ENCODE assay signal across 17 cellular contexts in genomic region chr12:29735604-29736003, GRCh38. TPM values are rescaled to one million over a fixed set of nuclear protein-coding genes. Genes with fewer than 3 reads are reported as not detected.
DNase-seq lines count a peak whose midpoint lies in the region; ATAC-seq, FAIRE-seq and TF ChIP-seq lines count a peak whose summit lies in the region.
"Had no signal": no experiment of that assay in that cellular context is flagged by ENCODE, and none has a peak within 500 bp of the region (broad histone marks: within the 10 kb centered on the region; RNA-seq: fewer than 3 reads in every experiment).

No MANE protein-coding gene starts in this region.

- H3K27me3 ChIP-seq in right atrium auricular region (no peaks in the 10 kb centered on the region), heart left ventricle (no peaks in the 10 kb centered on the region), astrocyte (ENCODE audit: insufficient read depth, low read length) (no peaks in the 10 kb centered on the region), sigmoid colon (no peaks in the 10 kb centered on the region)
- H3K27me3 ChIP-seq: BE2C had no signal

- H3K4me2 ChIP-seq in astrocyte (ENCODE audit: low read length) = no peak overlapping the region
- H3K4me2 ChIP-seq: GM23338 had no signal

- no peaks in the 10 kb centered on the region for H3K27me3 Mint-ChIP-seq in astrocyte (ENCODE audit: low read depth, unreplicated experiment)
- H3K27me3 Mint-ChIP-seq in activated T-cell treated with anti-CD3 and anti-CD28 coated beads, Interleukin-2, amount 50 U/mL, for 4 hours (ENCODE audit: low read depth) = no peaks in the 10 kb centered on the region
- H3K27me3 Mint-ChIP-seq: CD4-positive, alpha-beta memory T cell had no signal

- no peak for TF ChIP-seq EP300 in sigmoid colon (IDR thresholded peaks at IDR 0.05)

- peaks cover 15% of the 10 kb centered on the region for H3K4me1 Mint-ChIP-seq in astrocyte (ENCODE audit: low read depth, unreplicated experiment)
- H3K4me1 Mint-ChIP-seq in activated T-cell treated with anti-CD3 and anti-CD28 coated beads, Interleukin-2, amount 50 U/mL, for 4 hours (ENCODE audit: low read depth) = no peaks in the 10 kb centered on the region
- H3K4me1 Mint-ChIP-seq: CD4-positive, alpha-beta memory T cell had no signal

- no peak for ATAC-seq in heart left ventricle
- ATAC-seq in activated T-cell treated with anti-CD3 and anti-CD28 coated beads, Interleukin-2, amount 50 U/mL, for 4 hours = no peak
- ATAC-seq: GM23338 had no signal

- H3K27ac ChIP-seq in right atrium auricular region = peak overlapping the region; percentile 17 to 76
- H3K27ac ChIP-seq in heart left ventricle = peak overlapping the region in 3 of 12 donors; percentile 68 to 82 (median 70)
- no peak overlapping the region for H3K27ac ChIP-seq in astrocyte (ENCODE audit: low read depth, low read length)
- H3K27ac ChIP-seq in sigmoid colon = peak overlapping the region in 3 of 4 donors; percentile 61 to 74 (median 67)
- H3K27ac ChIP-seq: HL-60 had no signal

- H3K36me3 ChIP-seq in right atrium auricular region (no peaks in the 10 kb centered on the region), heart left ventricle (peaks cover 0 to 8% (median 0%) of the 10 kb centered on the region in 9 donors), astrocyte (ENCODE audit: insufficient read depth, low read length) (no peaks in the 10 kb centered on the region), sigmoid colon (no peaks in the 10 kb centered on the region)
- H3K36me3 ChIP-seq: BE2C had no signal

- no peaks in the 10 kb centered on the region for H4K20me1 ChIP-seq in astrocyte (ENCODE audit: insufficient read depth, low read length)

- H3K4me3 Mint-ChIP-seq in astrocyte (ENCODE audit: unreplicated experiment) = no peak overlapping the region
- no peak overlapping the region for H3K4me3 Mint-ChIP-seq in activated T-cell treated with anti-CD3 and anti-CD28 coated beads, Interleukin-2, amount 50 U/mL, for 4 hours
- H3K4me3 Mint-ChIP-seq: CD4-positive, alpha-beta memory T cell; GM23338 had no signal

- H3K4me3 ChIP-seq in right atrium auricular region (no peak overlapping the region), heart left ventricle (no peak overlapping the region), astrocyte (ENCODE audit: insufficient read depth, low read depth, low read length) (no peak overlapping the region), sigmoid colon (no peak overlapping the region), foreskin fibroblast (ENCODE audit: low read depth in 1 of 2, low read length in 2 of 2) (no peak overlapping the region)
- H3K4me3 ChIP-seq: GM23338 had no signal

- no peaks in the 10 kb centered on the region for H3K36me3 Mint-ChIP-seq in astrocyte (ENCODE audit: low read depth, unreplicated experiment)
- no peaks in the 10 kb centered on the region for H3K36me3 Mint-ChIP-seq in activated T-cell treated with anti-CD3 and anti-CD28 coated beads, Interleukin-2, amount 50 U/mL, for 4 hours (ENCODE audit: insufficient read depth)
- H3K36me3 Mint-ChIP-seq: CD4-positive, alpha-beta memory T cell had no signal

- FAIRE-seq in astrocyte (lab: Jason Lieb, UNC) = no peak
- FAIRE-seq: A204.1, G401.6, GM12891 had no signal

- TF ChIP-seq POLR2A in heart left ventricle (IDR thresholded peaks at IDR 0.05) = no peak
- no peak for TF ChIP-seq POLR2A in sigmoid colon (IDR thresholded peaks at IDR 0.05)

- peak overlapping the region; percentile 10 for H3K27ac Mint-ChIP-seq in astrocyte (ENCODE audit: unreplicated experiment)
- H3K27ac Mint-ChIP-seq: CD4-positive, alpha-beta memory T cell; GM23338 had no signal

- TF ChIP-seq CTCF in right atrium auricular region (IDR thresholded peaks at IDR 0.05) (no peak), heart left ventricle (IDR thresholded peaks at IDR 0.05) (no peak), astrocyte (IDR thresholded peaks at IDR 0.05; ENCODE audit: insufficient read depth, low read depth, low read length) (no peak), sigmoid colon (IDR thresholded peaks at IDR 0.05) (no peak), foreskin fibroblast (IDR thresholded peaks at IDR 0.05; ENCODE audit: low read depth, low read length) (no peak)

- DNase-seq in right atrium auricular region (ENCODE audit: low spot score) = no peak
- no peak for DNase-seq in heart left ventricle
- DNase-seq in astrocyte (ENCODE audit: low read depth) = no peak
- DNase-seq in sigmoid colon = no peak
- DNase-seq in foreskin fibroblast = no peak
- DNase-seq in activated T-cell treated with anti-CD3 and anti-CD28 coated beads, Interleukin-2, amount 50 U/mL, for 4 hours = no peak
- no peak for DNase-seq in DMS79 treated with DMSO at 0.1 percent for 48 hours (lab: John Stamatoyannopoulos, UW)
- DNase-seq: BE2C; CD4-positive, alpha-beta memory T cell; DMS79; EL; H7 had no signal

- H3K9me3 ChIP-seq in right atrium auricular region (no peaks in the 10 kb centered on the region), heart left ventricle (no peaks in the 10 kb centered on the region), astrocyte (ENCODE audit: insufficient read depth, low read depth, low read length) (no peaks in the 10 kb centered on the region), sigmoid colon (no peaks in the 10 kb centered on the region)
- H3K9me3 ChIP-seq: BE2C had no signal

- H3K9ac ChIP-seq in astrocyte (ENCODE audit: low read length) = no peak overlapping the region

- 81 to 95% (median 84%) methylated on average over 6 to 7 of the region's 7 CpGs for WGBS in heart left ventricle, 4 donors
- WGBS in sigmoid colon, 2 donors = 70 to 76% methylated on average over 7 of the region's 7 CpGs

- H2AFZ ChIP-seq in astrocyte (ENCODE audit: low read depth, low read length) = no peak overlapping the region
- H2AFZ ChIP-seq: GM23338 had no signal

- H3K79me2 ChIP-seq in astrocyte (ENCODE audit: insufficient read depth, low read length) = no peaks in the 10 kb centered on the region

- intact Hi-C loops in heart left ventricle (cut with DNase I) = loop anchor here in 2 of 10 donors (5.0 to 10.0 kb wide), 2 partner anchors 47 to 181 kb away; partner anchors contain the start of gene TMTC1 (in 1 of the 2)
- intact Hi-C loops in sigmoid colon (cut with DNase I) = no loop called here

- H3K9me3 Mint-ChIP-seq in astrocyte (ENCODE audit: unreplicated experiment) = no peaks in the 10 kb centered on the region
- H3K9me3 Mint-ChIP-seq in activated T-cell treated with anti-CD3 and anti-CD28 coated beads, Interleukin-2, amount 50 U/mL, for 4 hours = no peaks in the 10 kb centered on the region
- H3K9me3 Mint-ChIP-seq: GM23338 had no signal

- H3K4me1 ChIP-seq in right atrium auricular region (peaks cover 0 to 93% of the 10 kb centered on the region in 2 donors), heart left ventricle (peaks cover 10 to 95% (median 62%) of the 10 kb centered on the region in 12 donors), astrocyte (ENCODE audit: insufficient read depth, low read length) (peaks cover 6% of the 10 kb centered on the region), sigmoid colon (peaks cover 0 to 81% (median 69%) of the 10 kb centered on the region in 4 donors)

RNA-seq across cellular contexts. Expression of gene TMTC1, which starts 48.1 kb away (rescaled TPM):
- total RNA-seq in right atrium auricular region (10 to 100 TPM; 60.1 to 60.3 TPM), heart left ventricle (100 to 1,000 TPM in 1 of 9 donors, 10 to 100 TPM in 8; 24.9 to 101 (median 41.4) TPM), astrocyte (4.7 and 5.0 TPM in 2 replicates), sigmoid colon (10 to 100 TPM; 61.5 to 77.5 (median 70.2) TPM)
- polyA plus RNA-seq in heart left ventricle (10 to 100 TPM in 1 of 2 donors, 1 to 10 TPM in 1; 8.8 to 44.6 TPM), sigmoid colon (1 to 10 TPM in 2 of 3 donors, under 1 TPM in 1; 0.46 to 5.2 (median 3.6) TPM)
- under 1 TPM; 0.11 to 0.24 (median 0.13) TPM for total RNA-seq in activated T-cell treated with anti-CD3 and anti-CD28 coated beads, Interleukin-2, amount 50 U/mL, for 4 hours
- total RNA-seq: CD4-positive, alpha-beta memory T cell had no signal
- polyA plus RNA-seq: CD4-positive, alpha-beta memory T cell had no signal
